Comparison of ENCODE assay signal across 24 cellular contexts in the genomic region with DNA sequence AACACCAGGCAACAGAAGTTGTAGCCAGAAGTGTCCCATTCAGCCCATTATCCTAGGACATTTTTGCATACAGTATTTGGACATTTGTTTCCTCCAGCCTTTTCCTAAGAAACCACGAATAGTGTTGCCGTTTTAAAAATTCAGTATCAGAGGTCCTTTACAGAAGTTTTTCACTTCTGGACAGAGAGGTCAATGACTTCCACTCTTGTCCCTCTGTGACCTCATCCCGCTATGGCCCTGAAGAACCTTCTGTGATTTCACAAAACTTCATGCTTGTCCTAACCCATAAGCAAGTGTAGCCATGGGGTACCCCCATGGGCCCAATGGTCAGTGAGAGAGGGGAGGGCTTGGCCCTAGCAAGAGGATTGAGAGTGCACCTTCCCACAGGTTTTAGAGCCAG.
"Had no signal": no experiment of that assay in that cellular context is flagged by ENCODE, and none has a peak within 500 bp of the region (broad histone marks: within the 10 kb centered on the region; RNA-seq: fewer than 3 reads in every experiment).

No MANE protein-coding gene starts in this region.

- H3K4me3 Mint-ChIP-seq: natural killer cell treated with Interleukin-12 subunit alpha and Interleukin-12 subunit beta and Interleukin-15 and Interleukin-18, amount 100 ng/mL, for 72 hours; stimulated activated memory B cell treated with anti-CD40 and anti-IgM and Interleukin-4, amounts not matched to agents 10 μg/mL and 1 μg/mL and 100 μg/mL, for 72 hours; stimulated activated naive CD8-positive, alpha-beta T cell treated with anti-CD3 and anti-CD28 coated beads, Interleukin-15, amount 100 ng/mL, for 72 hours had no signal

- H3K27ac ChIP-seq: hepatocyte, left lung, ovary, right atrium auricular region, right lobe of liver, tibial nerve, upper lobe of left lung had no signal

- H3K27ac Mint-ChIP-seq: naive thymus-derived CD4-positive, alpha-beta T cell; natural killer cell treated with Interleukin-12 subunit alpha and Interleukin-12 subunit beta and Interleukin-15 and Interleukin-18, amount 100 ng/mL, for 72 hours; progenitor cell of endocrine pancreas; stimulated activated memory B cell treated with anti-CD40 and anti-IgM and Interleukin-4, amounts not matched to agents 10 μg/mL and 1 μg/mL and 100 μg/mL, for 72 hours; stimulated activated naive CD8-positive, alpha-beta T cell treated with anti-CD3 and anti-CD28 coated beads, Interleukin-15, amount 100 ng/mL, for 72 hours had no signal

- H3K4me1 Mint-ChIP-seq: stimulated activated memory B cell treated with anti-CD40 and anti-IgM and Interleukin-4, amounts not matched to agents 10 μg/mL and 1 μg/mL and 100 μg/mL, for 72 hours had no signal

- ATAC-seq: left cardiac atrium; left lung; mucosa of descending colon; naive thymus-derived CD4-positive, alpha-beta T cell; natural killer cell treated with Interleukin-12 subunit alpha and Interleukin-12 subunit beta and Interleukin-15 and Interleukin-18, amount 100 ng/mL, for 72 hours; stimulated activated memory B cell treated with anti-CD40 and anti-IgM and Interleukin-4, amounts not matched to agents 10 μg/mL and 1 μg/mL and 100 μg/mL, for 72 hours; stimulated activated naive CD8-positive, alpha-beta T cell treated with anti-CD3 and anti-CD28 coated beads, Interleukin-15, amount 100 ng/mL, for 72 hours had no signal

- H3K27me3 Mint-ChIP-seq: progenitor cell of endocrine pancreas had no signal

- DNase-seq: kidney glomerular epithelial cell; left cardiac atrium; left lung; midbrain; mucosa of descending colon; naive thymus-derived CD4-positive, alpha-beta T cell; ovary; right lobe of liver; stimulated activated CD4-positive, alpha-beta T cell treated with anti-CD3 and anti-CD28 coated beads, Interleukin-1b, Interleukin-23, amount 100 ng/mL, for 48 hours; stimulated activated CD4-positive, alpha-beta T cell treated with anti-CD3 and anti-CD28 coated beads, Interleukin-2, amount 100 ng/mL, for 48 hours; stimulated activated CD4-positive, alpha-beta T cell treated with anti-CD3 and anti-CD28 coated beads, Interleukin-4, amount 100 ng/mL, for 4 hours; stimulated activated CD8-positive, alpha-beta memory T cell treated with anti-CD3 and anti-CD28 coated beads, Interleukin-4, amount 100 ng/mL, for 48 hours; stimulated activated naive CD4-positive, alpha-beta T cell treated with Interleukin-2 at 50 U/mL for 16 hours; stimulated activated naive CD8-positive, alpha-beta T cell treated with anti-CD3 and anti-CD28 coated beads, Interleukin-15, amount 100 ng/mL, for 72 hours; substantia nigra; upper lobe of left lung had no signal

- H3K4me2 ChIP-seq: hepatocyte, smooth muscle cell had no signal

- H3K36me3 Mint-ChIP-seq: naive thymus-derived CD4-positive, alpha-beta T cell; natural killer cell treated with Interleukin-12 subunit alpha and Interleukin-12 subunit beta and Interleukin-15 and Interleukin-18, amount 100 ng/mL, for 72 hours; stimulated activated memory B cell treated with anti-CD40 and anti-IgM and Interleukin-4, amounts not matched to agents 10 μg/mL and 1 μg/mL and 100 μg/mL, for 72 hours had no signal

- H3K36me3 ChIP-seq: left lung, ovary, right atrium auricular region, right lobe of liver, tibial nerve, upper lobe of left lung had no signal

- H3K9me3 ChIP-seq: left lung, mucosa of descending colon, ovary, right atrium auricular region, right lobe of liver, tibial nerve, upper lobe of left lung had no signal

- H3K4me3 ChIP-seq: hepatocyte, left lung, lung, mucosa of descending colon, ovary, right atrium auricular region, right lobe of liver, smooth muscle cell, tibial nerve, upper lobe of left lung had no signal

- H3K4me1 ChIP-seq: left lung, right atrium auricular region, right lobe of liver, tibial nerve, upper lobe of left lung had no signal

- H3K27me3 ChIP-seq: hepatocyte, left lung, ovary, right atrium auricular region, right lobe of liver, tibial nerve, upper lobe of left lung had no signal

- H3K9me3 Mint-ChIP-seq: natural killer cell treated with Interleukin-12 subunit alpha and Interleukin-12 subunit beta and Interleukin-15 and Interleukin-18, amount 100 ng/mL, for 72 hours; stimulated activated memory B cell treated with anti-CD40 and anti-IgM and Interleukin-4, amounts not matched to agents 10 μg/mL and 1 μg/mL and 100 μg/mL, for 72 hours; stimulated activated naive CD8-positive, alpha-beta T cell treated with anti-CD3 and anti-CD28 coated beads, Interleukin-15, amount 100 ng/mL, for 72 hours had no signal

- H2AFZ ChIP-seq: hepatocyte had no signal
